ENCODE assay signal across 1 cellular context in genomic region chr6:137880633-137881521, GRCh38.
TF ChIP-seq lines count a peak whose summit lies in the region.

No MANE protein-coding gene starts in this region.

TF ChIP-seq in K562, 482 proteins besides CTCF, POLR2A, EP300 and RAD21 (continued from another document):
- TF ChIP-seq PHB (CRISPR knock-in tag; IDR thresholded peaks at IDR 0.05) (no peak), RBFOX2 (IDR thresholded peaks at IDR 0.05; ENCODE audit: low read depth, low read length) (peak; percentile 64)
TF ChIP-seq in K562: peak in this region for 4.
